In genomic region chr3:9408546-9408945, GRCh38 we compare ENCODE assay signal across 19 cellular contexts. TPM values are rescaled to one million over a fixed set of nuclear protein-coding genes. Genes with fewer than 3 reads are reported as not detected.
DNase-seq lines count a peak whose midpoint lies in the region; ATAC-seq, FAIRE-seq and TF ChIP-seq lines count a peak whose summit lies in the region.
"Had no signal": no experiment of that assay in that cellular context is flagged by ENCODE, and none has a peak within 500 bp of the region (broad histone marks: within the 10 kb centered on the region; RNA-seq: fewer than 3 reads in every experiment).

No MANE protein-coding gene starts in this region.

- TF ChIP-seq CTCF in natural killer cell (IDR thresholded peaks at IDR 0.05): no peak
- no peak for TF ChIP-seq CTCF in osteocyte (IDR thresholded peaks at IDR 0.05)

- peak; percentile 92 for FAIRE-seq in endometrium (lab: Jason Lieb, UNC)
- FAIRE-seq: HepG2 had no signal

- intact Hi-C loops in natural killer cell (cut with micrococcal nuclease): no loop called here

- ATAC-seq in natural killer cell (no peak), HG03025 (IDR thresholded peaks at IDR 0.05; ENCODE audit: low FRiP score, unreplicated experiment) (no peak)
- ATAC-seq in natural killer cell treated with Interleukin-12 subunit alpha and Interleukin-12 subunit beta and Interleukin-15 and Interleukin-18, amount 100 ng/mL, for 72 hours: no peak
- ATAC-seq: HepG2, Panc1 had no signal

- H3K27me3 Mint-ChIP-seq in natural killer cell (ENCODE audit: low read depth in 2 of 2) (no peaks in the 10 kb centered on the region), osteocyte (ENCODE audit: unreplicated experiment) (no peaks in the 10 kb centered on the region)
- H3K27me3 Mint-ChIP-seq in natural killer cell treated with Interleukin-12 subunit alpha and Interleukin-12 subunit beta and Interleukin-15 and Interleukin-18, amount 100 ng/mL, for 72 hours: no peaks in the 10 kb centered on the region

- DNase-seq in natural killer cell: no peak
- no peak for DNase-seq in natural killer cell treated with Interleukin-12 subunit alpha and Interleukin-12 subunit beta and Interleukin-15 and Interleukin-18, amount 100 ng/mL, for 72 hours (ENCODE audit: low spot score)
- no peak for DNase-seq in osteocyte (ENCODE audit: extremely low spot score, unreplicated experiment)
- DNase-seq in stimulated activated CD4-positive, alpha-beta T cell treated with anti-CD3 and anti-CD28 coated beads, Interleukin-15, amount 100 ng/mL, for 24 hours: no peak
- no peak for DNase-seq in NCI-H748 (lab: John Stamatoyannopoulos, UW; ENCODE audit: unreplicated experiment)
- DNase-seq in NK-92 (lab: John Stamatoyannopoulos, UW; ENCODE audit: unreplicated experiment): no peak
- DNase-seq: DMS79, KBM-7, NCI-H1092, NCI-H1436, NCI-H1930, NCI-H2227 treated with DMSO at 0.1 percent for 48 hours, NCI-H510A, NCI-H748 treated with DMSO at 0.1 percent for 48 hours had no signal

- H3K36me3 Mint-ChIP-seq in natural killer cell (no peaks in the 10 kb centered on the region), osteocyte (ENCODE audit: unreplicated experiment) (peaks cover 7% of the 10 kb centered on the region)
- peaks cover 6% of the 10 kb centered on the region for H3K36me3 Mint-ChIP-seq in natural killer cell treated with Interleukin-12 subunit alpha and Interleukin-12 subunit beta and Interleukin-15 and Interleukin-18, amount 100 ng/mL, for 72 hours

- H3K4me1 Mint-ChIP-seq in natural killer cell (peaks cover 65 to 70% of the 10 kb centered on the region in 2 donors), osteocyte (ENCODE audit: unreplicated experiment) (peaks cover 69% of the 10 kb centered on the region)
- peaks cover 43 to 52% of the 10 kb centered on the region in 2 donors for H3K4me1 Mint-ChIP-seq in natural killer cell treated with Interleukin-12 subunit alpha and Interleukin-12 subunit beta and Interleukin-15 and Interleukin-18, amount 100 ng/mL, for 72 hours (ENCODE audit: low read depth in 2 of 2)

- H3K27ac Mint-ChIP-seq in natural killer cell (peak overlapping the region; percentile 44 to 65), osteocyte (ENCODE audit: unreplicated experiment) (peak overlapping the region; percentile 52)
- H3K27ac Mint-ChIP-seq in natural killer cell treated with Interleukin-12 subunit alpha and Interleukin-12 subunit beta and Interleukin-15 and Interleukin-18, amount 100 ng/mL, for 72 hours: peak overlapping the region in 1 of 2 donors; percentile 37

- H3K4me3 Mint-ChIP-seq in natural killer cell: no peak overlapping the region
- no peak overlapping the region for H3K4me3 Mint-ChIP-seq in natural killer cell treated with Interleukin-12 subunit alpha and Interleukin-12 subunit beta and Interleukin-15 and Interleukin-18, amount 100 ng/mL, for 72 hours
- no peak overlapping the region for H3K4me3 Mint-ChIP-seq in osteocyte (ENCODE audit: unreplicated experiment)
- H3K4me3 Mint-ChIP-seq: CD14-positive monocyte had no signal

- H3K9me3 Mint-ChIP-seq in natural killer cell: no peaks in the 10 kb centered on the region
- H3K9me3 Mint-ChIP-seq in natural killer cell treated with Interleukin-12 subunit alpha and Interleukin-12 subunit beta and Interleukin-15 and Interleukin-18, amount 100 ng/mL, for 72 hours: no peaks in the 10 kb centered on the region
- no peaks in the 10 kb centered on the region for H3K9me3 Mint-ChIP-seq in osteocyte (ENCODE audit: unreplicated experiment)
- H3K9me3 Mint-ChIP-seq: CD14-positive monocyte had no signal

RNA-seq across cellular contexts. Expression of gene SETD5, which starts 11.1 kb away (rescaled TPM):
- total RNA-seq in natural killer cell: 100 to 1,000 TPM; 106 to 154 (median 140) TPM
- total RNA-seq in natural killer cell treated with Interleukin-12 subunit alpha and Interleukin-12 subunit beta and Interleukin-15 and Interleukin-18, amount 100 ng/mL, for 72 hours: 100 to 1,000 TPM; 131 to 188 TPM
- total RNA-seq in osteocyte: 154 and 161 TPM in 2 replicates

RNA-seq across cellular contexts. Expression of gene THUMPD3, which starts 45.7 kb away (rescaled TPM):
- 10 to 100 TPM; 44.0 to 48.8 (median 46.3) TPM for total RNA-seq in natural killer cell
- 10 to 100 TPM; 54.3 to 55.9 TPM for total RNA-seq in natural killer cell treated with Interleukin-12 subunit alpha and Interleukin-12 subunit beta and Interleukin-15 and Interleukin-18, amount 100 ng/mL, for 72 hours
- 43.2 and 45.4 TPM in 2 replicates for total RNA-seq in osteocyte
